ENCODE assay signal across 15 cellular contexts in the genomic region with DNA sequence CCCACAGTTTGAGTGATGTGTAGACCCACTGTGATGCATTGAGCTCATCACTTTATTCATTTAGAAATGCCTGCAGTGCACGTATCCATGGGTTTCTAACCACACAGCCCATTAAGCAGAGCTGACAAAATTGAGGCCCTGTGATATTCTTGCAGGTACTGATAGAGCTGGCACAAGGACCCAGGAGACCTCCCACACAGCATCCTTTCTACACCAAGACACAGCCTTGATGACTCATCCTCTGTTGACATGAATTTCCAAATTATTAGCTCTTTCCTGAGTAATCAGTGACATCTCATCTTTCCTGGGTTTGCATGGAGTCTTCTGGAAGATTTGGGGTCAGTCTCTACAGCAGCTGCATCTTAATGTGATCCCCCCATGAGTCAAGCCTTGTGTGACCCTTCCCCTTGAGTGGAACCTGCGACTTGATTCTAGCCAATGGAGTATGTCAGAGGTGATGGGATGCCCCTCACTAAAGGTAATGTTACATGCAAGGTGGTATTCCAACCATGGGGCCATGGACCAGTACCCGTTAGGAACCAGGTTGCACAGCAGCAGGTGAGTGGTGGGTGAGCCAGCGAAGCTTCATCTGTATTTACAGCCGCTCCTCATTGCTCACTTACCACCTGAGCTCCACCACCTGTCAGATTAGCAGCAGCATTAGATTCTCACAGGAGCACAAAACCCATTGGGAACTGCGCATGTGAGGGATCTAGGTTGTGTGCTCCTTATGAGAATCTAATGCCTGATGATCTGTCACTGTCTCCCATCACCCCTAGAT.
DNase-seq lines count a peak whose midpoint lies in the region; ATAC-seq and TF ChIP-seq lines count a peak whose summit lies in the region.
"Had no signal": no experiment of that assay in that cellular context is flagged by ENCODE, and none has a peak within 500 bp of the region (broad histone marks: within the 10 kb centered on the region; RNA-seq: fewer than 3 reads in every experiment).

No MANE protein-coding gene starts in this region.

- POLR2A ChIA-PET in RWPE1 (lab: Yijun Ruan, JAX; ENCODE audit: low non-redundant PET) = no interaction called here
- POLR2A ChIA-PET in activated CD4-positive, alpha-beta T cell treated with anti-CD3 and anti-CD28 coated beads, Interleukin-2, amount 10 ng/mL, durations not matched to agents 7 days and 5 days (lab: Charles Lee) = no interaction called here

- H3K27me3 ChIP-seq in right atrium auricular region = no peaks in the 10 kb centered on the region
- no peaks in the 10 kb centered on the region for H3K27me3 ChIP-seq in tibial nerve
- H3K27me3 ChIP-seq: SJCRH30 had no signal

- H3K36me3 ChIP-seq in right atrium auricular region = no peaks in the 10 kb centered on the region
- H3K36me3 ChIP-seq in tibial nerve = no peaks in the 10 kb centered on the region
- H3K36me3 ChIP-seq: SJCRH30 had no signal

- no peak for ATAC-seq in left cardiac atrium
- no peak for ATAC-seq in GM19452 (IDR thresholded peaks at IDR 0.05; ENCODE audit: unreplicated experiment)
- ATAC-seq: activated CD8-positive, alpha-beta memory T cell treated with anti-CD3 and anti-CD28 coated beads, Interleukin-2, amount 10 ng/mL, durations not matched to agents 7 days and 5 days; activated naive CD4-positive, alpha-beta T cell treated with anti-CD3 and anti-CD28 coated beads, Interleukin-2, amount 50 U/mL, for 72 hours; GM12878 had no signal

- intact Hi-C loops in left cardiac atrium (cut with DNase I) = no loop called here

- H3K9me3 Mint-ChIP-seq in activated CD4-positive, alpha-beta T cell treated with anti-CD3 and anti-CD28 coated beads, Interleukin-2, amount 10 ng/mL, durations not matched to agents 7 days and 5 days = no peaks in the 10 kb centered on the region

- H3K27ac Mint-ChIP-seq in activated CD4-positive, alpha-beta T cell treated with anti-CD3 and anti-CD28 coated beads, Interleukin-2, amount 10 ng/mL, durations not matched to agents 7 days and 5 days = no peak overlapping the region
- H3K27ac Mint-ChIP-seq: activated CD8-positive, alpha-beta memory T cell treated with anti-CD3 and anti-CD28 coated beads, Interleukin-2, amount 10 ng/mL, durations not matched to agents 7 days and 5 days; activated naive CD4-positive, alpha-beta T cell treated with anti-CD3 and anti-CD28 coated beads, Interleukin-2, amount 50 U/mL, for 72 hours had no signal

- CTCF ChIA-PET in RWPE1 (lab: Yijun Ruan, JAX) = interaction anchor here (0.5 to 0.6 kb wide), 2 partner anchors 67 to 207 kb away, joined by 3 to 5 read pairs; no protein-coding TSS in a partner anchor
- CTCF ChIA-PET in activated CD4-positive, alpha-beta T cell treated with anti-CD3 and anti-CD28 coated beads, Interleukin-2, amount 10 ng/mL, durations not matched to agents 7 days and 5 days (lab: Charles Lee) = interaction anchor here (0.6 kb wide), 1 partner anchor 672 kb away, joined by 3 read pairs; no protein-coding TSS in a partner anchor

- H3K4me1 Mint-ChIP-seq in activated CD4-positive, alpha-beta T cell treated with anti-CD3 and anti-CD28 coated beads, Interleukin-2, amount 10 ng/mL, durations not matched to agents 7 days and 5 days = no peaks in the 10 kb centered on the region
- H3K4me1 Mint-ChIP-seq: activated CD8-positive, alpha-beta memory T cell treated with anti-CD3 and anti-CD28 coated beads, Interleukin-2, amount 10 ng/mL, durations not matched to agents 7 days and 5 days had no signal

- no peaks in the 10 kb centered on the region for H3K36me3 Mint-ChIP-seq in activated CD4-positive, alpha-beta T cell treated with anti-CD3 and anti-CD28 coated beads, Interleukin-2, amount 10 ng/mL, durations not matched to agents 7 days and 5 days (ENCODE audit: low read depth)
- H3K36me3 Mint-ChIP-seq: activated CD8-positive, alpha-beta memory T cell treated with anti-CD3 and anti-CD28 coated beads, Interleukin-2, amount 10 ng/mL, durations not matched to agents 7 days and 5 days; activated naive CD4-positive, alpha-beta T cell treated with anti-CD3 and anti-CD28 coated beads, Interleukin-2, amount 50 U/mL, for 72 hours had no signal

- H3K4me1 ChIP-seq in right atrium auricular region (no peaks in the 10 kb centered on the region), tibial nerve (peaks cover 0 to 32% (median 3%) of the 10 kb centered on the region in 4 donors)

- H3K27ac ChIP-seq in right atrium auricular region (no peak overlapping the region), RWPE1 (peak overlapping the region; percentile 90; the same call in 1 of the 2 replicates), tibial nerve (no peak overlapping the region)
- H3K27ac ChIP-seq: SJCRH30 had no signal

- no peak overlapping the region for H3K4me3 ChIP-seq in right atrium auricular region
- H3K4me3 ChIP-seq in fibroblast of pulmonary artery (replicated peaks; ENCODE audit: low read depth, low read length) = no peak overlapping the region
- H3K4me3 ChIP-seq in tibial nerve = no peak overlapping the region
- H3K4me3 ChIP-seq: GM12878, SJCRH30 had no signal

- DNase-seq in right atrium auricular region (ENCODE audit: low spot score) = peak; percentile 21
- no peak for DNase-seq in left cardiac atrium
- DNase-seq in RWPE1 (ENCODE audit: low spot score) = peak; percentile 38
- peak; percentile 37 for DNase-seq in fibroblast of pulmonary artery (ENCODE audit: low read depth)
- no peak for DNase-seq in activated CD4-positive, alpha-beta T cell treated with anti-CD3 and anti-CD28 coated beads, Interleukin-2, amount 10 ng/mL, durations not matched to agents 7 days and 5 days
- DNase-seq in NCI-H2196 (lab: John Stamatoyannopoulos, UW; ENCODE audit: unreplicated experiment) = no peak
- no peak for DNase-seq in tibial nerve (ENCODE audit: low spot score in 2 of 2)
- DNase-seq: activated CD8-positive, alpha-beta memory T cell treated with anti-CD3 and anti-CD28 coated beads, Interleukin-2, amount 10 ng/mL, durations not matched to agents 7 days and 5 days; DMS79; NCI-H774; stimulated activated CD4-positive, alpha-beta T cell treated with anti-CD3 and anti-CD28 coated beads, Interleukin-2, amount 100 ng/mL, for 48 hours had no signal

- no peak for TF ChIP-seq POLR2A in tibial nerve (IDR thresholded peaks at IDR 0.05)

- H3K9me3 ChIP-seq in right atrium auricular region = no peaks in the 10 kb centered on the region
- no peaks in the 10 kb centered on the region for H3K9me3 ChIP-seq in tibial nerve
- H3K9me3 ChIP-seq: SJCRH30 had no signal

- WGBS in tibial nerve, 2 donors = 73 to 76% methylated on average over 5 to 6 of the region's 6 CpGs

- H3K27me3 Mint-ChIP-seq in activated CD4-positive, alpha-beta T cell treated with anti-CD3 and anti-CD28 coated beads, Interleukin-2, amount 10 ng/mL, durations not matched to agents 7 days and 5 days = peaks cover 3% of the 10 kb centered on the region

- H3K4me3 Mint-ChIP-seq in activated CD4-positive, alpha-beta T cell treated with anti-CD3 and anti-CD28 coated beads, Interleukin-2, amount 10 ng/mL, durations not matched to agents 7 days and 5 days = no peak overlapping the region
- H3K4me3 Mint-ChIP-seq: activated CD8-positive, alpha-beta memory T cell treated with anti-CD3 and anti-CD28 coated beads, Interleukin-2, amount 10 ng/mL, durations not matched to agents 7 days and 5 days had no signal

- TF ChIP-seq EP300 in tibial nerve (IDR thresholded peaks at IDR 0.05) = no peak

- no peak for TF ChIP-seq CTCF in right atrium auricular region (IDR thresholded peaks at IDR 0.05)
- no peak for TF ChIP-seq CTCF in RWPE1 (conservative IDR thresholded peaks at IDR 0.05; ENCODE audit: low read depth)
- no peak for TF ChIP-seq CTCF in fibroblast of pulmonary artery (IDR thresholded peaks at IDR 0.05; ENCODE audit: low read length, missing control alignments)
- no peak for TF ChIP-seq CTCF in tibial nerve (IDR thresholded peaks at IDR 0.05)

Comparison
In these comparisons a context has a peak if more than half of its experiments do, and no peak if none do; other contexts are left out.
1. DNase-seq: peak in right atrium auricular region (single experiment), RWPE1 (single experiment) and fibroblast of pulmonary artery (single experiment); none in left cardiac atrium (single experiment), activated CD4-positive, alpha-beta T cell treated with anti-CD3 and anti-CD28 coated beads, Interleukin-2, amount 10 ng/mL, durations not matched to agents 7 days and 5 days (single experiment), NCI-H2196 (single experiment) and tibial nerve (0 of 2).